ENCODE assay signal across 11 cellular contexts in genomic region chr1:214296860-214297699, GRCh38. TPM values are rescaled to one million over a fixed set of nuclear protein-coding genes. Genes with fewer than 3 reads are reported as not detected.
A peak's percentile ranks its signal among the peaks of the same experiment; 100 is the strongest.
DNase-seq lines count a peak whose midpoint lies in the region; ATAC-seq and TF ChIP-seq lines count a peak whose summit lies in the region.
"Had no signal": no experiment of that assay in that cellular context is flagged by ENCODE, and none has a peak within 500 bp of the region (broad histone marks: within the 10 kb centered on the region; RNA-seq: fewer than 3 reads in every experiment).

No MANE protein-coding gene starts in this region.

- no peaks in the 10 kb centered on the region for H3K4me1 Mint-ChIP-seq in activated CD8-positive, alpha-beta T cell treated with anti-CD3 and anti-CD28 coated beads, Interleukin-2, amount 10 ng/mL, durations not matched to agents 7 days and 5 days (ENCODE audit: low read depth)
- peaks cover 44% of the 10 kb centered on the region for H3K4me1 Mint-ChIP-seq in CD4-positive, alpha-beta T cell (ENCODE audit: low read depth)

- H3K4me1 ChIP-seq in skeletal muscle tissue (ENCODE audit: control insufficient read depth in 3 of 3, insufficient read depth in 3 of 3, low read length in 3 of 3): peaks cover 12 to 21% (median 15%) of the 10 kb centered on the region in 3 donors

- no peak overlapping the region for H3K27ac Mint-ChIP-seq in activated CD8-positive, alpha-beta T cell treated with anti-CD3 and anti-CD28 coated beads, Interleukin-2, amount 10 ng/mL, durations not matched to agents 7 days and 5 days
- H3K27ac Mint-ChIP-seq in CD4-positive, alpha-beta T cell: no peak overlapping the region

- TF ChIP-seq CTCF in fibroblast of villous mesenchyme (IDR thresholded peaks at IDR 0.05; ENCODE audit: insufficient read depth, low read depth, low read length): no peak
- no peak for TF ChIP-seq CTCF in CD4-positive, alpha-beta T cell (IDR thresholded peaks at IDR 0.05)

- peak overlapping the region; percentile 38; the same call in 1 of the 2 replicates for H3K4me3 ChIP-seq in SK-N-MC
- H3K4me3 ChIP-seq in fibroblast of villous mesenchyme (ENCODE audit: low read depth, low read length): no peak overlapping the region
- H3K4me3 ChIP-seq in skeletal muscle tissue (ENCODE audit: low read length in 3 of 3): peak overlapping the region in 1 of 3 donors; percentile 30

- no peaks in the 10 kb centered on the region for H3K27me3 Mint-ChIP-seq in activated CD8-positive, alpha-beta T cell treated with anti-CD3 and anti-CD28 coated beads, Interleukin-2, amount 10 ng/mL, durations not matched to agents 7 days and 5 days (ENCODE audit: low read depth)
- no peaks in the 10 kb centered on the region for H3K27me3 Mint-ChIP-seq in CD4-positive, alpha-beta T cell
- H3K27me3 Mint-ChIP-seq: IgD-negative memory B cell had no signal

- no peaks in the 10 kb centered on the region for H3K9me3 ChIP-seq in SK-N-MC (ENCODE audit: low read depth, low read length)
- H3K9me3 ChIP-seq in skeletal muscle tissue (ENCODE audit: control insufficient read depth in 3 of 3, low read length in 3 of 3): no peaks in the 10 kb centered on the region
- H3K9me3 ChIP-seq in CD4-positive, alpha-beta T cell (ENCODE audit: control insufficient read depth, low read length): no peaks in the 10 kb centered on the region

- POLR2A ChIA-PET in activated CD8-positive, alpha-beta T cell treated with anti-CD3 and anti-CD28 coated beads, Interleukin-2, amount 10 ng/mL, durations not matched to agents 7 days and 5 days (lab: Charles Lee): no interaction called here
- POLR2A ChIA-PET in CD4-positive, alpha-beta T cell (lab: Charles Lee): no interaction called here

- peak; percentile 34 for DNase-seq in H4 (ENCODE audit: low spot score)
- DNase-seq in SK-N-MC (ENCODE audit: low read depth, low spot score): no peak
- peak; percentile 61 for DNase-seq in fibroblast of villous mesenchyme (ENCODE audit: low read depth)
- DNase-seq in hippocampal formation (lab: John Stamatoyannopoulos, UW): no peak
- no peak for DNase-seq in activated CD8-positive, alpha-beta T cell treated with anti-CD3 and anti-CD28 coated beads, Interleukin-2, amount 10 ng/mL, durations not matched to agents 7 days and 5 days
- DNase-seq in CD4-positive, alpha-beta T cell: no peak
- DNase-seq: DND-41; stimulated activated CD4-positive, alpha-beta T cell treated with anti-CD3 and anti-CD28 coated beads, Interleukin-4, amount 100 ng/mL, for 1 hour had no signal

- intact Hi-C loops in CD4-positive, alpha-beta T cell (cut with DNase I, micrococcal nuclease): no loop called here

- H3K36me3 ChIP-seq in SK-N-MC (ENCODE audit: insufficient read depth, low read length) (no peaks in the 10 kb centered on the region), skeletal muscle tissue (ENCODE audit: control insufficient read depth in 3 of 3, insufficient read depth in 3 of 3, low read length in 3 of 3) (no peaks in the 10 kb centered on the region)

- no peaks in the 10 kb centered on the region for H3K9me3 Mint-ChIP-seq in activated CD8-positive, alpha-beta T cell treated with anti-CD3 and anti-CD28 coated beads, Interleukin-2, amount 10 ng/mL, durations not matched to agents 7 days and 5 days (ENCODE audit: insufficient read depth)
- no peaks in the 10 kb centered on the region for H3K9me3 Mint-ChIP-seq in CD4-positive, alpha-beta T cell
- H3K9me3 Mint-ChIP-seq: IgD-negative memory B cell had no signal

- H3K27ac ChIP-seq in SK-N-MC (peak overlapping the region; percentile 63), skeletal muscle tissue (ENCODE audit: low read depth, low read length) (peak overlapping the region; percentile 67)
- no peak overlapping the region for H3K27ac ChIP-seq in CD4-positive, alpha-beta T cell (ENCODE audit: low read depth, low read length)

- ATAC-seq in activated CD8-positive, alpha-beta T cell treated with anti-CD3 and anti-CD28 coated beads, Interleukin-2, amount 10 ng/mL, durations not matched to agents 7 days and 5 days: no peak
- ATAC-seq in GM19351 (IDR thresholded peaks at IDR 0.05; ENCODE audit: unreplicated experiment): no peak
- ATAC-seq in CD4-positive, alpha-beta T cell (ENCODE audit: poor library complexity): no peak

- CTCF ChIA-PET in activated CD8-positive, alpha-beta T cell treated with anti-CD3 and anti-CD28 coated beads, Interleukin-2, amount 10 ng/mL, durations not matched to agents 7 days and 5 days (lab: Charles Lee): interaction anchor here (1.0 to 2.0 kb wide), 2 partner anchors 32 to 35 kb away, joined by 4 to 6 read pairs; no protein-coding TSS in a partner anchor
- CTCF ChIA-PET in CD4-positive, alpha-beta T cell (lab: Charles Lee): no interaction called here

- H3K9ac ChIP-seq in SK-N-MC (ENCODE audit: insufficient read length) (peak overlapping the region; percentile 9), skeletal muscle tissue (ENCODE audit: low read depth in 1 of 3, low read length in 3 of 3) (peak overlapping the region; percentile 18 to 57 (median 47))

- no peak overlapping the region for H3K4me3 Mint-ChIP-seq in activated CD8-positive, alpha-beta T cell treated with anti-CD3 and anti-CD28 coated beads, Interleukin-2, amount 10 ng/mL, durations not matched to agents 7 days and 5 days
- no peak overlapping the region for H3K4me3 Mint-ChIP-seq in CD4-positive, alpha-beta T cell
- H3K4me3 Mint-ChIP-seq: IgD-negative memory B cell had no signal

- no peaks in the 10 kb centered on the region for H3K27me3 ChIP-seq in skeletal muscle tissue (ENCODE audit: control insufficient read depth in 3 of 3, insufficient read depth in 3 of 3, low read length in 3 of 3)
- H3K27me3 ChIP-seq in CD4-positive, alpha-beta T cell (ENCODE audit: control insufficient read depth, insufficient read depth, low read length): no peaks in the 10 kb centered on the region

- H3K36me3 Mint-ChIP-seq in activated CD8-positive, alpha-beta T cell treated with anti-CD3 and anti-CD28 coated beads, Interleukin-2, amount 10 ng/mL, durations not matched to agents 7 days and 5 days (ENCODE audit: low read depth): no peaks in the 10 kb centered on the region
- H3K36me3 Mint-ChIP-seq in CD4-positive, alpha-beta T cell (ENCODE audit: low read depth): peaks cover 11% of the 10 kb centered on the region
- H3K36me3 Mint-ChIP-seq: IgD-negative memory B cell had no signal

RNA-seq across cellular contexts. Expression of gene SMYD2, which starts 16.1 kb away (rescaled TPM):
- total RNA-seq in H4 (2014; rRNA removed; shearing (Covaris generic)): 71.8 and 73.4 TPM in 2 replicates
- total RNA-seq in fibroblast of villous mesenchyme: 40.3 and 48.8 TPM in 2 replicates
- 63.2 TPM for total RNA-seq in skeletal muscle tissue
- total RNA-seq in activated CD8-positive, alpha-beta T cell treated with anti-CD3 and anti-CD28 coated beads, Interleukin-2, amount 10 ng/mL, durations not matched to agents 7 days and 5 days: 10 to 100 TPM; 37.2 to 38.4 TPM
- 10 to 100 TPM; 17.1 to 17.6 TPM for total RNA-seq in CD4-positive, alpha-beta T cell

Comparison
In these comparisons a context has a peak if more than half of its experiments do, and no peak if none do; other contexts are left out.
1. DNase-seq: peak in H4 (single experiment) and fibroblast of villous mesenchyme (single experiment); none in SK-N-MC (single experiment), hippocampal formation (0 of 2), activated CD8-positive, alpha-beta T cell treated with anti-CD3 and anti-CD28 coated beads, Interleukin-2, amount 10 ng/mL, durations not matched to agents 7 days and 5 days (single experiment) and CD4-positive, alpha-beta T cell (0 of 10).